Comparison of ENCODE assay signal across 2 cellular contexts in genomic region chr4:55312491-55313101, GRCh38.
TF ChIP-seq lines count a peak whose summit lies in the region.

No MANE protein-coding gene starts in this region.

TF ChIP-seq in IMR-90, 13 proteins besides CTCF, POLR2A, EP300 and RAD21:
- TF ChIP-seq RCOR1 (IDR thresholded peaks at IDR 0.05; ENCODE audit: insufficient replicate concordance, low read length) (no peak), SMC3 (IDR thresholded peaks at IDR 0.05; ENCODE audit: low read depth, low read length) (peak; percentile 51)

TF ChIP-seq in endothelial cell of umbilical vein, 7 proteins besides CTCF, POLR2A, EP300 and RAD21:
- no peak for TF ChIP-seq GATA2 (IDR thresholded peaks at IDR 0.05; ENCODE audit: insufficient read depth, insufficient read length, low read depth, low read length)
- no peak for TF ChIP-seq MAX (IDR thresholded peaks at IDR 0.05; ENCODE audit: insufficient read depth, insufficient read length)
- TF ChIP-seq EZH2 (IDR thresholded peaks at IDR 0.05; ENCODE audit: borderline replicate concordance, low read depth, low read length, severe bottlenecking), result no peak
- no peak for TF ChIP-seq MYC (IDR thresholded peaks at IDR 0.05; ENCODE audit: low read depth, low read length)
- no peak for TF ChIP-seq POLR2AphosphoS5 (IDR thresholded peaks at IDR 0.05; ENCODE audit: insufficient read depth, low read depth, low read length)
